ENCODE assay signal across 8 cellular contexts in the genomic region with DNA sequence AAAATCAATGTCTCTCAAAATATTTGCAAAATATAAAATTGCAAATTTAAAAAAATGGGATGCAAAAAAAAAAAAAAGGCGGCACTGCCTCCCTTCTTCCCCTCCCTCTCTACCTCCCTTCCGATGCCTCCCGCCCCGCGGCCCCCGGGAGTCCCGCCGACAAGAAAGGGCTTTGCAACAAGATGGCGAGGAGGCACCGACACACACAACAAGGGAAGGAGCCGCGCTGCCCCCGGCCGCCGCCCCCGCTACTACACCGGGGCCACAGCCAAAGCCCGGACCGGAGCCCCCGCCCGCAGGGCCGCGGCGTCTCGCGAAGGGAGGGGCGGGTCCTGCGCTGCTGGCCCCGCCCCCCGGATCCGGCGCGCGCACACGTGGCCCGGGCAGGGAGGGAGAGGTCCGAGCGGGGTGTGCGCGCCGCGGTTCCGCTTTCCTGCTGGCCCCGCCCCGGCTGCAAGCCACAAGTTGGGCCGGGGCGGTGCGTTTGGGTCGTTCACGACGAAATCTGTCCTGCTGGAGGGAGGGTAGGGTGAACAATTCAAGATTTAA. TPM values are rescaled to one million over a fixed set of nuclear protein-coding genes. Genes with fewer than 3 reads are reported as not detected.
DNase-seq lines count a peak whose midpoint lies in the region; ATAC-seq lines count a peak whose summit lies in the region.

A gene with protein sequence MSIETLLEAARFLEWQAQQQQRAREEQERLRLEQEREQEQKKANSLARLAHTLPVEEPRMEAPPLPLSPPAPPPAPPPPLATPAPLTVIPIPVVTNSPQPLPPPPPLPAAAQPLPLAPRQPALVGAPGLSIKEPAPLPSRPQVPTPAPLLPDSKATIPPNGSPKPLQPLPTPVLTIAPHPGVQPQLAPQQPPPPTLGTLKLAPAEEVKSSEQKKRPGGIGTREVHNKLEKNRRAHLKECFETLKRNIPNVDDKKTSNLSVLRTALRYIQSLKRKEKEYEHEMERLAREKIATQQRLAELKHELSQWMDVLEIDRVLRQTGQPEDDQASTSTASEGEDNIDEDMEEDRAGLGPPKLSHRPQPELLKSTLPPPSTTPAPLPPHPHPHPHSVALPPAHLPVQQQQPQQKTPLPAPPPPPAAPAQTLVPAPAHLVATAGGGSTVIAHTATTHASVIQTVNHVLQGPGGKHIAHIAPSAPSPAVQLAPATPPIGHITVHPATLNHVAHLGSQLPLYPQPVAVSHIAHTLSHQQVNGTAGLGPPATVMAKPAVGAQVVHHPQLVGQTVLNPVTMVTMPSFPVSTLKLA (minus strand): TSS at position 184 of the 549 bp plus-strand sequence. CDS start 348 bp downstream, outside the sequence.

- ATAC-seq in GM19025 (IDR thresholded peaks at IDR 0.05; ENCODE audit: low read depth, unreplicated experiment) (peak; percentile 28), HG03196 (IDR thresholded peaks at IDR 0.05; ENCODE audit: unreplicated experiment) (peak; percentile 26)

- DNase-seq in AG08396 (ENCODE audit: low spot score) (peak; percentile 95), NCI-H446 treated with DMSO at 0.1 percent for 48 hours (lab: John Stamatoyannopoulos, UW) (peak; percentile 90), cerebellum (ENCODE audit: low spot score) (peak; percentile 97), kidney tubule cell (ENCODE audit: low spot score) (peak; percentile 96)
- DNase-seq in activated CD4-positive, CD25-positive, alpha-beta regulatory T cell treated with anti-CD3 and anti-CD28 coated beads, Interleukin-2, amount 50 U/mL, for 72 hours: peak; percentile 92
- DNase-seq in stimulated activated CD4-positive, alpha-beta T cell treated with anti-CD3 and anti-CD28 coated beads, Interleukin-15, amount 100 ng/mL, for 48 hours (ENCODE audit: low read depth in 2 of 2): peak; percentile 91 to 92

RNA-seq across cellular contexts. Expression of the gene that starts here (rescaled TPM):
- 8.3 TPM for total RNA-seq in cerebellum

Comparison
In these comparisons a context has a peak if more than half of its experiments do, and no peak if none do; other contexts are left out.
1. Peak in every context shown above with its lines: DNase-seq and ATAC-seq.